In genomic region chr2:190881480-190882326, GRCh38 we compare ENCODE assay signal across 1 cellular context.
A peak's percentile ranks its signal among the peaks of the same experiment; 100 is the strongest.
TF ChIP-seq lines count a peak whose summit lies in the region.

No MANE protein-coding gene starts in this region.

TF ChIP-seq in HEK293, 187 proteins besides CTCF, POLR2A, EP300 and RAD21 (continued from another document):
- TF ChIP-seq ZBTB21 (tag by site-specific recombination; IDR thresholded peaks at IDR 0.05), result peak; percentile 96
- TF ChIP-seq ZNF416 (tag by site-specific recombination; IDR thresholded peaks at IDR 0.05), result no peak
- 0 out of 2 replicates have a peak, but pooled peaks have one; percentile 38 for TF ChIP-seq PATZ1 (tag by site-specific recombination; IDR thresholded peaks at IDR 0.05)
- TF ChIP-seq ZNF529 (tag by site-specific recombination; IDR thresholded peaks at IDR 0.05; ENCODE audit: insufficient replicate concordance), result no peak
- TF ChIP-seq ZNF10 (tag by site-specific recombination; IDR thresholded peaks at IDR 0.05), result peak; percentile 87
- no peak; the same call in 1 of the 2 replicates for TF ChIP-seq KLF9 (tag by site-specific recombination; IDR thresholded peaks at IDR 0.05; ENCODE audit: low read depth)
- TF ChIP-seq ZNF148 (tag by site-specific recombination; IDR thresholded peaks at IDR 0.05; ENCODE audit: borderline replicate concordance), result no peak
- peak; percentile 84 for TF ChIP-seq TRIM28 (IDR thresholded peaks at IDR 0.05; ENCODE audit: borderline replicate concordance, low read length)
- no peak for TF ChIP-seq REPIN1 (tag by site-specific recombination; IDR thresholded peaks at IDR 0.05; ENCODE audit: low read depth)
- no peak for TF ChIP-seq FEZF1 (tag by site-specific recombination; IDR thresholded peaks at IDR 0.05)
- 0 out of 2 replicates have a peak, but pooled peaks have one; percentile 49 for TF ChIP-seq ZFP37 (tag by site-specific recombination; IDR thresholded peaks at IDR 0.05)
- TF ChIP-seq ZBTB7A (tag by site-specific recombination; IDR thresholded peaks at IDR 0.05; ENCODE audit: low read depth), result no peak
- peak; percentile 29 for TF ChIP-seq ZBTB26 (tag by site-specific recombination; optimal IDR thresholded peaks at IDR 0.05)
- TF ChIP-seq SALL2 (tag by site-specific recombination; IDR thresholded peaks at IDR 0.05; ENCODE audit: borderline replicate concordance), result no peak
- TF ChIP-seq ZNF621 (tag by site-specific recombination; IDR thresholded peaks at IDR 0.05), result no peak
- TF ChIP-seq ZNF501 (tag by site-specific recombination; IDR thresholded peaks at IDR 0.05), result no peak; the same call in 1 of the 2 replicates
- TF ChIP-seq HOXC10 (CRISPR knock-in tag; IDR thresholded peaks at IDR 0.05), result no peak
- no peak for TF ChIP-seq ZNF530 (tag by site-specific recombination; IDR thresholded peaks at IDR 0.05; ENCODE audit: low read depth)
- TF ChIP-seq ZNF223 (tag by site-specific recombination; IDR thresholded peaks at IDR 0.05), result no peak
